1 cellular context compared by ENCODE assay signal in the genomic region with DNA sequence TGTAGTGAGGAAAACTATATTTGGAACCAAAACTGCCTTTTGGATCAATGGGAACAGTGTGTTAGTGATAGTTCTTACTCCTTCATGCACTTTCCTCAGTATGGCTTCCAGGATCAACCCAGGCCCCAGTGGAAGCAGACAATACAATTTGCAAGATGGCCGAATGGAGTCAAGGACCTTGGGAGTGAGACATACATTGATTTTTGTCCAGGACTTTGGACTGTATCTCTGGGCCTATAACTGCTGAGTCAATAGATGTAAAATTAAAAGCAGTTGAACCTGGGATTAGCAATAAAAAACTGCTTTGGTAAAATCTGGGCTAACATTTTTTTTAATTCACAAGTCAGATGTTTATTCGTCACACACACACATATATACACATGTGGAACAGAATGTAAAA.
TF ChIP-seq lines count a peak whose summit lies in the region.

No MANE protein-coding gene starts in this region.

TF ChIP-seq in IMR-90, 13 proteins besides CTCF, POLR2A, EP300 and RAD21:
- TF ChIP-seq NFE2L2 (IDR thresholded peaks at IDR 0.05; ENCODE audit: low read depth, low read length): no peak
- TF ChIP-seq MAFK (IDR thresholded peaks at IDR 0.05; ENCODE audit: low read depth, low read length): no peak
- TF ChIP-seq USF2 (IDR thresholded peaks at IDR 0.05; ENCODE audit: low read depth, low read length): no peak
- TF ChIP-seq MXI1 (IDR thresholded peaks at IDR 0.05; ENCODE audit: borderline replicate concordance, low read depth, low read length): no peak
- TF ChIP-seq RFX5 (IDR thresholded peaks at IDR 0.05; ENCODE audit: low read depth, low read length): no peak
- TF ChIP-seq FOS (IDR thresholded peaks at IDR 0.05; ENCODE audit: low read depth, low read length): no peak
- TF ChIP-seq CHD1 (IDR thresholded peaks at IDR 0.05; ENCODE audit: low read depth, low read length): no peak
- TF ChIP-seq CEBPB (IDR thresholded peaks at IDR 0.05; ENCODE audit: low read depth, low read length): no peak
- no peak for TF ChIP-seq SMC3 (IDR thresholded peaks at IDR 0.05; ENCODE audit: low read depth, low read length)
- no peak for TF ChIP-seq MAZ (IDR thresholded peaks at IDR 0.05; ENCODE audit: borderline replicate concordance, low read depth, low read length)
- TF ChIP-seq BHLHE40 (IDR thresholded peaks at IDR 0.05; ENCODE audit: low read depth, low read length): no peak
- TF ChIP-seq RCOR1 (IDR thresholded peaks at IDR 0.05; ENCODE audit: insufficient replicate concordance, low read length): no peak
